ENCODE assay signal across 12 cellular contexts in the genomic region with DNA sequence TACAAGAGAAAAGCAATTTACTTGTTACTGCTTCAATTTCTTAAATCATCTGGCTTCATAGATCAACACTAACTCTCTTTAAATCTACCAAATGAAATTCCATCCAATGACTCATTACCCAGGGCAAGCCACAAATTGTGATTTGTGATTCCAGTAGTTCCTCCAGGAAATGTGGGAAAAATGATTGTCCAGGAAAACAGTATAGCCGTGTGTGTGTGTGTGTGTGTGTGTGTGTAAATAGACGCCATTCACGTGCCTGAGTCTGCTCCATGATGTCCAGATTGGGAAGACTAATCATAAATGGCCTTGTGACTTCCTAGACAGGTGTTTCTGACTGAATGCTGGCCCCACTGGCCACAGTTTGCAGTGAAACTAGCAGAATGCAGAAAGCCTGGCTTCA.
DNase-seq lines count a peak whose midpoint lies in the region; ATAC-seq and TF ChIP-seq lines count a peak whose summit lies in the region.
"Had no signal": no experiment of that assay in that cellular context is flagged by ENCODE, and none has a peak within 500 bp of the region (broad histone marks: within the 10 kb centered on the region; RNA-seq: fewer than 3 reads in every experiment).

No MANE protein-coding gene starts in this region.

- no peaks in the 10 kb centered on the region for H3K36me3 ChIP-seq in breast epithelium
- H3K36me3 ChIP-seq in brain microvascular endothelial cell (replicated peaks), result no peaks in the 10 kb centered on the region
- H3K36me3 ChIP-seq in kidney epithelial cell (ENCODE audit: control insufficient read depth, insufficient read depth, low read length), result no peaks in the 10 kb centered on the region
- no peaks in the 10 kb centered on the region for H3K36me3 ChIP-seq in stomach
- H3K36me3 ChIP-seq: SJSA1 had no signal

- H3K27ac ChIP-seq in breast epithelium (no peak overlapping the region), brain microvascular endothelial cell (no peak overlapping the region), stomach (no peak overlapping the region)
- H3K27ac ChIP-seq: SJSA1 had no signal

- in situ Hi-C loops in brain microvascular endothelial cell (cut with HindIII; ENCODE audit: low pct_ligation_motif_present, low sequenced_read_pairs), result no loop called here

- TF ChIP-seq EP300 in stomach (IDR thresholded peaks at IDR 0.05), result no peak

- no TSS peak for BruUV-seq in MCF 10A (replicated peaks; lab: Mats Ljungman, UMichigan)

- TF ChIP-seq CTCF in MCF 10A (IDR thresholded peaks at IDR 0.05; ENCODE audit: unreplicated experiment), result no peak
- TF ChIP-seq CTCF in breast epithelium (IDR thresholded peaks at IDR 0.05), result no peak
- TF ChIP-seq CTCF in brain microvascular endothelial cell (IDR thresholded peaks at IDR 0.05; ENCODE audit: low read depth, low read length, missing control alignments), result no peak
- no peak for TF ChIP-seq CTCF in kidney epithelial cell (IDR thresholded peaks at IDR 0.05; ENCODE audit: insufficient read depth, low read length, poor library complexity, severe bottlenecking)
- TF ChIP-seq CTCF in stomach (IDR thresholded peaks at IDR 0.05), result no peak

- H3K36me3 Mint-ChIP-seq in MCF 10A (ENCODE audit: insufficient read depth, unreplicated experiment), result no peaks in the 10 kb centered on the region

- H3K27ac Mint-ChIP-seq in MCF 10A (ENCODE audit: low read depth, unreplicated experiment), result peak overlapping the region; percentile 3

- H3K4me1 Mint-ChIP-seq in MCF 10A (ENCODE audit: insufficient read depth, unreplicated experiment), result peaks cover 5% of the 10 kb centered on the region

- H3K4me1 ChIP-seq in breast epithelium, result no peaks in the 10 kb centered on the region
- H3K4me1 ChIP-seq in stomach, result peaks cover 0 to 4% (median 0%) of the 10 kb centered on the region in 4 donors
- H3K4me1 ChIP-seq: Caco-2, SJSA1 had no signal

- intact Hi-C loops in MCF 10A (cut with micrococcal nuclease) (loop anchor here (5.0 kb wide), 1 partner anchor 120 kb away; a partner anchor contains a TSS), breast epithelium (cut with DNase I; ENCODE audit: low total_unique reads) (no loop called here), Right ventricle myocardium inferior (cut with DNase I) (no loop called here), stomach (cut with DNase I; ENCODE audit: low total_unique reads) (no loop called here)

- H3K27me3 ChIP-seq in breast epithelium, result peaks cover 0 to 38% of the 10 kb centered on the region in 2 donors
- H3K27me3 ChIP-seq in brain microvascular endothelial cell (replicated peaks), result no peaks in the 10 kb centered on the region
- H3K27me3 ChIP-seq in kidney epithelial cell (ENCODE audit: control insufficient read depth, insufficient read depth, low read length), result no peaks in the 10 kb centered on the region
- peaks cover 0 to 14% (median 0%) of the 10 kb centered on the region in 3 donors for H3K27me3 ChIP-seq in stomach
- H3K27me3 ChIP-seq: SJSA1 had no signal

- CTCF ChIA-PET in MCF 10A (lab: Yijun Ruan, JAX), result no interaction called here

- TF ChIP-seq POLR2A in breast epithelium (IDR thresholded peaks at IDR 0.05), result no peak
- TF ChIP-seq POLR2A in stomach (IDR thresholded peaks at IDR 0.05), result no peak

- DNase-seq in MCF 10A (ENCODE audit: unreplicated experiment) (peak; percentile 63), breast epithelium (ENCODE audit: low spot score in 2 of 2) (no peak), brain microvascular endothelial cell (peak; percentile 27), kidney epithelial cell (ENCODE audit: low read depth) (peak; percentile 47), Right ventricle myocardium inferior (ENCODE audit: missing footprints) (no peak), SHP77 (lab: John Stamatoyannopoulos, UW) (no peak), stomach (no peak)
- DNase-seq: Caco-2, NCI-H1417 treated with DMSO at 0.1 percent for 48 hours, NCI-H524 treated with DMSO at 0.1 percent for 48 hours had no signal

- WGBS in stomach, 5 donors, result 29 to 53% (median 34%) methylated on average over 3 of the region's 3 CpGs

- peaks cover 52% of the 10 kb centered on the region for H3K27me3 Mint-ChIP-seq in MCF 10A (ENCODE audit: insufficient read depth, unreplicated experiment)

- H3K9me3 ChIP-seq in breast epithelium (no peaks in the 10 kb centered on the region), stomach (no peaks in the 10 kb centered on the region)
- H3K9me3 ChIP-seq: Caco-2, SJSA1 had no signal

- H3K9me3 Mint-ChIP-seq in MCF 10A (ENCODE audit: unreplicated experiment), result no peaks in the 10 kb centered on the region

- H3K4me3 Mint-ChIP-seq in MCF 10A (ENCODE audit: unreplicated experiment), result no peak overlapping the region

- POLR2A ChIA-PET in MCF 10A (lab: Yijun Ruan, JAX), result no interaction called here

- ATAC-seq in Right ventricle myocardium inferior (no peak), GM21825 (IDR thresholded peaks at IDR 0.05; ENCODE audit: unreplicated experiment) (no peak)

- no peak overlapping the region for H3K4me3 ChIP-seq in breast epithelium
- no peak overlapping the region for H3K4me3 ChIP-seq in brain microvascular endothelial cell (ENCODE audit: low read depth, low read length)
- H3K4me3 ChIP-seq in kidney epithelial cell (ENCODE audit: low read depth, low read length), result no peak overlapping the region
- no peak overlapping the region for H3K4me3 ChIP-seq in stomach
- H3K4me3 ChIP-seq: SJSA1 had no signal

Comparison
In these comparisons a context has a peak if more than half of its experiments do, and no peak if none do; other contexts are left out.
1. DNase-seq: peak in MCF 10A (single experiment), brain microvascular endothelial cell (single experiment) and kidney epithelial cell (single experiment); none in breast epithelium (0 of 2), Right ventricle myocardium inferior (single experiment), SHP77 (0 of 2) and stomach (single experiment).